23 cellular contexts compared by ENCODE assay signal in genomic region chr5:8019719-8020218, GRCh38.
DNase-seq lines count a peak whose midpoint lies in the region; ATAC-seq and TF ChIP-seq lines count a peak whose summit lies in the region.
"Had no signal": no experiment of that assay in that cellular context is flagged by ENCODE, and none has a peak within 500 bp of the region (broad histone marks: within the 10 kb centered on the region; RNA-seq: fewer than 3 reads in every experiment).

No MANE protein-coding gene starts in this region.

- H3K4me3 ChIP-seq in Karpas-422 (ENCODE audit: low read length) = no peak overlapping the region
- H3K4me3 ChIP-seq in foreskin fibroblast (ENCODE audit: low read depth in 1 of 2, low read length in 2 of 2) = no peak overlapping the region
- H3K4me3 ChIP-seq: coronary artery, gastroesophageal sphincter, prostate gland, smooth muscle cell had no signal

- peaks cover 7% of the 10 kb centered on the region for H3K4me1 ChIP-seq in Karpas-422 (ENCODE audit: low read length)
- H3K4me1 ChIP-seq: gastroesophageal sphincter, prostate gland had no signal

- ATAC-seq in GM19397 (IDR thresholded peaks at IDR 0.05; ENCODE audit: unreplicated experiment) (peak; percentile 48), left ventricle myocardium superior (no peak)
- ATAC-seq: activated naive CD4-positive, alpha-beta T cell treated with anti-CD3 and anti-CD28 coated beads, Interleukin-2, amount 50 U/mL, for 72 hours; gastroesophageal sphincter had no signal

- H3K27me3 ChIP-seq in Karpas-422 (ENCODE audit: low read length) = no peaks in the 10 kb centered on the region
- H3K27me3 ChIP-seq: BLaER1 treated with 17β-estradiol and CSF1 and Interleukin-3, amounts not matched to agents 10 nM and 100 nM; gastroesophageal sphincter had no signal

- no peaks in the 10 kb centered on the region for H3K79me2 ChIP-seq in Karpas-422 (ENCODE audit: low read length)

- H3K9me3 ChIP-seq in Karpas-422 (ENCODE audit: low read length) = 0 out of 2 replicates have a peak, but pooled peaks cover 6% of the 10 kb centered on the region
- H3K9me3 ChIP-seq: gastroesophageal sphincter, prostate gland had no signal

- no peak overlapping the region for H3K27ac ChIP-seq in Karpas-422 (ENCODE audit: low read length)
- H3K27ac ChIP-seq: 22Rv1, coronary artery, gastroesophageal sphincter, KMS-11, prostate gland had no signal

- H3K9ac ChIP-seq in Karpas-422 (ENCODE audit: low read length) = no peak overlapping the region
- H3K9ac ChIP-seq: BLaER1 treated with 17β-estradiol and CSF1 and Interleukin-3, amounts not matched to agents 10 nM and 100 nM; KMS-11 had no signal

- no peaks in the 10 kb centered on the region; the same call in 1 of the 2 replicates for H3K36me3 ChIP-seq in Karpas-422 (ENCODE audit: insufficient read depth, low read length)
- H3K36me3 ChIP-seq: BLaER1 treated with 17β-estradiol and CSF1 and Interleukin-3, amounts not matched to agents 10 nM and 100 nM; gastroesophageal sphincter; prostate gland had no signal

- no peaks in the 10 kb centered on the region for H4K20me1 ChIP-seq in Karpas-422 (ENCODE audit: insufficient read depth, low read depth, low read length)
- H4K20me1 ChIP-seq: BLaER1 treated with 17β-estradiol and CSF1 and Interleukin-3, amounts not matched to agents 10 nM and 100 nM had no signal

- no peak overlapping the region for H3K4me2 ChIP-seq in Karpas-422 (ENCODE audit: low read depth, low read length, poor library complexity, severe bottlenecking)
- H3K4me2 ChIP-seq: BLaER1 treated with 17β-estradiol and CSF1 and Interleukin-3, amounts not matched to agents 10 nM and 100 nM; KMS-11; smooth muscle cell had no signal

- no peak overlapping the region for H2AFZ ChIP-seq in Karpas-422 (ENCODE audit: low read length)

- TF ChIP-seq CTCF in foreskin fibroblast (IDR thresholded peaks at IDR 0.05; ENCODE audit: low read depth, low read length) = no peak

- intact Hi-C loops in left ventricle myocardium superior (cut with micrococcal nuclease) = no loop called here

- no peaks in the 10 kb centered on the region for H3K9me2 ChIP-seq in Karpas-422 (replicated peaks; ENCODE audit: insufficient read depth, low read length)

- DNase-seq in AML-193 (lab: John Stamatoyannopoulos, UW) (peak; percentile 60 to 69), Karpas-422 (peak; percentile 80), SKM-1 (lab: John Stamatoyannopoulos, UW; ENCODE audit: unreplicated experiment) (peak; percentile 26), ureter (ENCODE audit: low spot score) (no peak), NK-92 (lab: John Stamatoyannopoulos, UW; ENCODE audit: unreplicated experiment) (no peak), foreskin fibroblast (no peak), left ventricle myocardium superior (no peak)
- DNase-seq: activated CD4-positive, alpha-beta T cell treated with anti-CD3 and anti-CD28 coated beads, Interleukin-2, amount 10 ng/mL, durations not matched to agents 7 days and 5 days; activated T-cell treated with anti-CD3 and anti-CD28 coated beads, Interleukin-2, amount 50 U/mL, for 24 hours; DMS79; NCI-H146; nephron progenitor cell; NK-92 treated with Interleukin-12 subunit alpha and Interleukin-12 subunit beta, amount 100 ng/mL, for 24 hours; SHP77 treated with DMSO at 0.1 percent for 48 hours had no signal

Comparison
In these comparisons a context has a peak if more than half of its experiments do, and no peak if none do; other contexts are left out.
1. DNase-seq: peak in AML-193 (2 of 2), Karpas-422 (single experiment) and SKM-1 (single experiment); none in ureter (single experiment), NK-92 (single experiment), foreskin fibroblast (0 of 2) and left ventricle myocardium superior (single experiment).